In the genomic region with DNA sequence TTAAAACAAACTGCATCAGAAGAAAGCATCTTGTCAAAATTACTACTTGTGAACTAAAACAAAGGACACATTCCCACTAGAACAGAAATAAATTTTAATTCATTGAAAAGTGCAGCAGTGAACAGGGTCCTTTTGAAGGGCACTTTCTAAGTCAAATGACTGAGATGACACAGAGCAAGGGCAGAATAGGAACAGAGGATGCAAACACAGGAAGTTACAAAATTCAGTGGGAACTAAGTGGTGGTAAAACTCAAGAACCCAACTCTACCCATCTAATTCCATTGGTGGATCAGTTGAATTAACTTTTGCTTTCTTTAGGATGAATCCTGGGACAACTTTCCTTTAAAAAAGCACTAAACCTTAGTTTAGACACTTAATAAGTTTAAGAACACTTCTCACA, we compare ENCODE assay signal across 26 cellular contexts. TPM values are rescaled to one million over a fixed set of nuclear protein-coding genes. Genes with fewer than 3 reads are reported as not detected.
DNase-seq lines count a peak whose midpoint lies in the region; ATAC-seq and TF ChIP-seq lines count a peak whose summit lies in the region.
"Had no signal": no experiment of that assay in that cellular context is flagged by ENCODE, and none has a peak within 500 bp of the region (broad histone marks: within the 10 kb centered on the region; RNA-seq: fewer than 3 reads in every experiment).

No MANE protein-coding gene starts in this region.

- H3K27ac ChIP-seq in CD4-positive, alpha-beta T cell (ENCODE audit: low read depth, low read length) = no peak overlapping the region
- H3K27ac ChIP-seq: A549, brain microvascular endothelial cell, esophagus muscularis mucosa, thoracic aorta had no signal

- no peak for TF ChIP-seq CTCF in CD4-positive, alpha-beta T cell (IDR thresholded peaks at IDR 0.05)
- no peak for TF ChIP-seq CTCF in NB4 (IDR thresholded peaks at IDR 0.05; ENCODE audit: low read depth, low read length)

- no peaks in the 10 kb centered on the region for H3K27me3 ChIP-seq in CD4-positive, alpha-beta T cell (ENCODE audit: control insufficient read depth, insufficient read depth, low read length)
- H3K27me3 ChIP-seq: brain microvascular endothelial cell, esophagus muscularis mucosa had no signal

- DNase-seq in activated CD4-positive, alpha-beta T cell treated with anti-CD3 and anti-CD28 coated beads, Interleukin-2, amount 10 ng/mL, durations not matched to agents 24 days and 14 days = no peak
- DNase-seq in activated CD4-positive, alpha-beta T cell treated with anti-CD3 and anti-CD28 coated beads for 48 hours = no peak
- DNase-seq in CD4-positive, alpha-beta T cell = no peak
- DNase-seq in NB4 (ENCODE audit: low read depth) (peak; percentile 63), EL (no peak), cerebellar cortex (ENCODE audit: low spot score) (no peak), NCI-H748 treated with DMSO at 0.1 percent for 48 hours (lab: John Stamatoyannopoulos, UW) (no peak)
- no peak for DNase-seq in natural killer cell treated with Interleukin-12 subunit alpha and Interleukin-12 subunit beta and Interleukin-15 and Interleukin-18, amount 100 ng/mL, for 72 hours (ENCODE audit: low spot score)
- DNase-seq: activated naive CD4-positive, alpha-beta T cell; activated T-cell treated with anti-CD3 and anti-CD28 coated beads, Interleukin-2, amount 50 U/mL, for 48 hours; amniotic stem cell; brain microvascular endothelial cell; DMS53; foreskin fibroblast; HCEC 1CT; Karpas-422; NCI-H1048; NCI-H1694; NCI-H446; right cardiac atrium; SK-N-SH; stimulated activated CD4-positive, alpha-beta T cell treated with anti-CD3 and anti-CD28 coated beads, Interleukin-2, amount 100 ng/mL, for 24 hours had no signal

- no peaks in the 10 kb centered on the region for H3K9me3 ChIP-seq in CD4-positive, alpha-beta T cell (ENCODE audit: control insufficient read depth, low read length)
- H3K9me3 ChIP-seq: A549, esophagus muscularis mucosa, SK-N-SH, thoracic aorta had no signal

- CTCF ChIA-PET in CD4-positive, alpha-beta T cell (lab: Charles Lee) = interaction anchor here (1.0 to 1.3 kb wide), 2 partner anchors 15 to 164 kb away, joined by 3 to 4 read pairs; no protein-coding TSS in a partner anchor

- no peak for TF ChIP-seq POLR2A in NB4 (IDR thresholded peaks at IDR 0.05; ENCODE audit: extremely low read depth, insufficient read length)

- H3K27me3 Mint-ChIP-seq in activated CD4-positive, alpha-beta T cell treated with anti-CD3 and anti-CD28 coated beads, Interleukin-2, amount 10 ng/mL, durations not matched to agents 24 days and 14 days = no peaks in the 10 kb centered on the region
- H3K27me3 Mint-ChIP-seq in CD4-positive, alpha-beta T cell = no peaks in the 10 kb centered on the region
- H3K27me3 Mint-ChIP-seq in natural killer cell treated with Interleukin-12 subunit alpha and Interleukin-12 subunit beta and Interleukin-15 and Interleukin-18, amount 100 ng/mL, for 72 hours = no peaks in the 10 kb centered on the region
- H3K27me3 Mint-ChIP-seq: stimulated activated naive CD8-positive, alpha-beta T cell treated with anti-CD3 and anti-CD28 coated beads, Interleukin-15, Interleukin-2, amounts not matched to agents 100 ng/mL and 50 ng/mL, for 24 hours had no signal

- POLR2A ChIA-PET in CD4-positive, alpha-beta T cell (lab: Charles Lee) = no interaction called here

- peaks cover 34% of the 10 kb centered on the region for H3K36me3 Mint-ChIP-seq in activated CD4-positive, alpha-beta T cell treated with anti-CD3 and anti-CD28 coated beads, Interleukin-2, amount 10 ng/mL, durations not matched to agents 24 days and 14 days (ENCODE audit: low read depth)
- peaks cover 69% of the 10 kb centered on the region for H3K36me3 Mint-ChIP-seq in CD4-positive, alpha-beta T cell (ENCODE audit: low read depth)
- H3K36me3 Mint-ChIP-seq in natural killer cell treated with Interleukin-12 subunit alpha and Interleukin-12 subunit beta and Interleukin-15 and Interleukin-18, amount 100 ng/mL, for 72 hours = peaks cover 14% of the 10 kb centered on the region

- H3K4me1 Mint-ChIP-seq in activated CD4-positive, alpha-beta T cell treated with anti-CD3 and anti-CD28 coated beads, Interleukin-2, amount 10 ng/mL, durations not matched to agents 24 days and 14 days = peaks cover 15% of the 10 kb centered on the region
- peaks cover 40% of the 10 kb centered on the region for H3K4me1 Mint-ChIP-seq in CD4-positive, alpha-beta T cell (ENCODE audit: low read depth)
- peaks cover 43 to 50% of the 10 kb centered on the region in 2 donors for H3K4me1 Mint-ChIP-seq in natural killer cell treated with Interleukin-12 subunit alpha and Interleukin-12 subunit beta and Interleukin-15 and Interleukin-18, amount 100 ng/mL, for 72 hours (ENCODE audit: low read depth in 2 of 2)

- intact Hi-C loops in activated CD4-positive, alpha-beta T cell treated with anti-CD3 and anti-CD28 coated beads, Interleukin-2, amount 10 ng/mL, durations not matched to agents 24 days and 14 days (cut with micrococcal nuclease) = no loop called here
- intact Hi-C loops in CD4-positive, alpha-beta T cell (cut with DNase I, micrococcal nuclease) = no loop called here

- H3K9me3 Mint-ChIP-seq in activated CD4-positive, alpha-beta T cell treated with anti-CD3 and anti-CD28 coated beads, Interleukin-2, amount 10 ng/mL, durations not matched to agents 24 days and 14 days = no peaks in the 10 kb centered on the region
- no peaks in the 10 kb centered on the region for H3K9me3 Mint-ChIP-seq in CD4-positive, alpha-beta T cell
- H3K9me3 Mint-ChIP-seq in natural killer cell treated with Interleukin-12 subunit alpha and Interleukin-12 subunit beta and Interleukin-15 and Interleukin-18, amount 100 ng/mL, for 72 hours = no peaks in the 10 kb centered on the region
- H3K9me3 Mint-ChIP-seq: stimulated activated naive CD8-positive, alpha-beta T cell treated with anti-CD3 and anti-CD28 coated beads, Interleukin-15, Interleukin-2, amounts not matched to agents 100 ng/mL and 50 ng/mL, for 24 hours had no signal

- H3K27ac Mint-ChIP-seq in activated CD4-positive, alpha-beta T cell treated with anti-CD3 and anti-CD28 coated beads, Interleukin-2, amount 10 ng/mL, durations not matched to agents 24 days and 14 days = peak overlapping the region; percentile 17
- peak overlapping the region; percentile 35 for H3K27ac Mint-ChIP-seq in CD4-positive, alpha-beta T cell
- H3K27ac Mint-ChIP-seq in natural killer cell treated with Interleukin-12 subunit alpha and Interleukin-12 subunit beta and Interleukin-15 and Interleukin-18, amount 100 ng/mL, for 72 hours = peak overlapping the region; percentile 90 to 94

- no peak for ATAC-seq in CD4-positive, alpha-beta T cell (ENCODE audit: poor library complexity)
- ATAC-seq in natural killer cell treated with Interleukin-12 subunit alpha and Interleukin-12 subunit beta and Interleukin-15 and Interleukin-18, amount 100 ng/mL, for 72 hours = no peak
- ATAC-seq: A549, right cardiac atrium had no signal

- H3K4me3 ChIP-seq in NB4 (ENCODE audit: low read depth, low read length) = no peak overlapping the region
- H3K4me3 ChIP-seq: A549, esophagus muscularis mucosa, thoracic aorta had no signal

- no peak overlapping the region for H3K4me3 Mint-ChIP-seq in activated CD4-positive, alpha-beta T cell treated with anti-CD3 and anti-CD28 coated beads, Interleukin-2, amount 10 ng/mL, durations not matched to agents 24 days and 14 days
- H3K4me3 Mint-ChIP-seq in CD4-positive, alpha-beta T cell = no peak overlapping the region
- H3K4me3 Mint-ChIP-seq in natural killer cell treated with Interleukin-12 subunit alpha and Interleukin-12 subunit beta and Interleukin-15 and Interleukin-18, amount 100 ng/mL, for 72 hours = peak overlapping the region; percentile 65
- H3K4me3 Mint-ChIP-seq: stimulated activated naive CD8-positive, alpha-beta T cell treated with anti-CD3 and anti-CD28 coated beads, Interleukin-15, Interleukin-2, amounts not matched to agents 100 ng/mL and 50 ng/mL, for 24 hours had no signal

RNA-seq across cellular contexts. Expression of a gene that starts 45.8 kb away (rescaled TPM):
- 19.9 and 20.5 TPM in 2 replicates for total RNA-seq in activated CD4-positive, alpha-beta T cell treated with anti-CD3 and anti-CD28 coated beads, Interleukin-2, amount 10 ng/mL, durations not matched to agents 24 days and 14 days
- total RNA-seq in CD4-positive, alpha-beta T cell = 10 to 100 TPM in 1 of 2 experiments, 1 to 10 TPM in 1; 8.7 to 10.0 TPM
- 10 to 100 TPM; 18.9 to 43.7 TPM for total RNA-seq in natural killer cell treated with Interleukin-12 subunit alpha and Interleukin-12 subunit beta and Interleukin-15 and Interleukin-18, amount 100 ng/mL, for 72 hours

Comparison
In these comparisons a context has a peak if more than half of its experiments do, and no peak if none do; other contexts are left out.
1. H3K27ac Mint-ChIP-seq: peak in every context shown above with its lines; median percentile 92 in natural killer cell treated with Interleukin-12 subunit alpha and Interleukin-12 subunit beta and Interleukin-15 and Interleukin-18, amount 100 ng/mL, for 72 hours; 35 in CD4-positive, alpha-beta T cell; 17 in activated CD4-positive, alpha-beta T cell treated with anti-CD3 and anti-CD28 coated beads, Interleukin-2, amount 10 ng/mL, durations not matched to agents 24 days and 14 days.